Comparison of ENCODE assay signal across 9 cellular contexts in genomic region chr10:92880233-92880861, GRCh38. TPM values are rescaled to one million over a fixed set of nuclear protein-coding genes. Genes with fewer than 3 reads are reported as not detected.
DNase-seq lines count a peak whose midpoint lies in the region; ATAC-seq and TF ChIP-seq lines count a peak whose summit lies in the region.
"Had no signal": no experiment of that assay in that cellular context is flagged by ENCODE, and none has a peak within 500 bp of the region (broad histone marks: within the 10 kb centered on the region; RNA-seq: fewer than 3 reads in every experiment).

No MANE protein-coding gene starts in this region.

- no peak overlapping the region for H3K27ac Mint-ChIP-seq in natural killer cell
- H3K27ac Mint-ChIP-seq in natural killer cell treated with Interleukin-12 subunit alpha and Interleukin-12 subunit beta and Interleukin-15 and Interleukin-18, amount 100 ng/mL, for 72 hours = no peak overlapping the region
- H3K27ac Mint-ChIP-seq: activated naive CD4-positive, alpha-beta T cell treated with anti-CD3 and anti-CD28 coated beads, Interleukin-2, amount 50 U/mL, for 24 hours had no signal

- H3K4me1 ChIP-seq in ascending aorta = no peaks in the 10 kb centered on the region
- peaks cover 0 to 18% (median 5%) of the 10 kb centered on the region in 4 donors for H3K4me1 ChIP-seq in tibial nerve

- H3K27me3 ChIP-seq in ascending aorta = no peaks in the 10 kb centered on the region
- no peaks in the 10 kb centered on the region for H3K27me3 ChIP-seq in tibial nerve

- TF ChIP-seq CTCF in natural killer cell (IDR thresholded peaks at IDR 0.05) (peak; percentile 45), ascending aorta (IDR thresholded peaks at IDR 0.05) (peak; percentile 22 to 60 (median 44)), tibial nerve (IDR thresholded peaks at IDR 0.05) (peak; percentile 28 to 57 (median 43))

- no peaks in the 10 kb centered on the region for H3K36me3 Mint-ChIP-seq in natural killer cell
- no peaks in the 10 kb centered on the region for H3K36me3 Mint-ChIP-seq in natural killer cell treated with Interleukin-12 subunit alpha and Interleukin-12 subunit beta and Interleukin-15 and Interleukin-18, amount 100 ng/mL, for 72 hours
- H3K36me3 Mint-ChIP-seq: activated naive CD4-positive, alpha-beta T cell treated with anti-CD3 and anti-CD28 coated beads, Interleukin-2, amount 50 U/mL, for 24 hours had no signal

- ATAC-seq in natural killer cell (peak in 2 of 3 donors; percentile 34 to 57), HG02840 (IDR thresholded peaks at IDR 0.05; ENCODE audit: low FRiP score, unreplicated experiment) (no peak)
- no peak for ATAC-seq in natural killer cell treated with Interleukin-12 subunit alpha and Interleukin-12 subunit beta and Interleukin-15 and Interleukin-18, amount 100 ng/mL, for 72 hours

- H3K27me3 Mint-ChIP-seq in natural killer cell (ENCODE audit: low read depth in 2 of 2) = no peaks in the 10 kb centered on the region
- no peaks in the 10 kb centered on the region for H3K27me3 Mint-ChIP-seq in natural killer cell treated with Interleukin-12 subunit alpha and Interleukin-12 subunit beta and Interleukin-15 and Interleukin-18, amount 100 ng/mL, for 72 hours
- H3K27me3 Mint-ChIP-seq: activated naive CD4-positive, alpha-beta T cell treated with anti-CD3 and anti-CD28 coated beads, Interleukin-2, amount 50 U/mL, for 24 hours had no signal

- H3K4me3 ChIP-seq in ascending aorta = no peak overlapping the region
- no peak overlapping the region for H3K4me3 ChIP-seq in tibial nerve

- no peak overlapping the region for H3K4me3 Mint-ChIP-seq in natural killer cell
- no peak overlapping the region for H3K4me3 Mint-ChIP-seq in natural killer cell treated with Interleukin-12 subunit alpha and Interleukin-12 subunit beta and Interleukin-15 and Interleukin-18, amount 100 ng/mL, for 72 hours
- H3K4me3 Mint-ChIP-seq: activated naive CD4-positive, alpha-beta T cell treated with anti-CD3 and anti-CD28 coated beads, Interleukin-2, amount 50 U/mL, for 24 hours had no signal

- H3K27ac ChIP-seq in ascending aorta = no peak overlapping the region
- no peak overlapping the region for H3K27ac ChIP-seq in tibial nerve

- H3K36me3 ChIP-seq in ascending aorta = no peaks in the 10 kb centered on the region
- no peaks in the 10 kb centered on the region for H3K36me3 ChIP-seq in tibial nerve

- no peaks in the 10 kb centered on the region for H3K9me3 ChIP-seq in ascending aorta
- no peaks in the 10 kb centered on the region for H3K9me3 ChIP-seq in tibial nerve

- TF ChIP-seq POLR2A in tibial nerve (IDR thresholded peaks at IDR 0.05) = no peak

- TF ChIP-seq EP300 in tibial nerve (IDR thresholded peaks at IDR 0.05) = no peak

- no peaks in the 10 kb centered on the region for H3K9me3 Mint-ChIP-seq in natural killer cell
- H3K9me3 Mint-ChIP-seq in natural killer cell treated with Interleukin-12 subunit alpha and Interleukin-12 subunit beta and Interleukin-15 and Interleukin-18, amount 100 ng/mL, for 72 hours = no peaks in the 10 kb centered on the region
- H3K9me3 Mint-ChIP-seq: activated naive CD4-positive, alpha-beta T cell treated with anti-CD3 and anti-CD28 coated beads, Interleukin-2, amount 50 U/mL, for 24 hours had no signal

- intact Hi-C loops in natural killer cell (cut with micrococcal nuclease) (loop anchor here (1.0 kb wide), 1 partner anchor 363 kb away; no protein-coding TSS in a partner anchor), ascending aorta (cut with DNase I) (loop anchor here (1.0 to 10.0 kb wide), 2 partner anchors 37 to 366 kb away; no protein-coding TSS in a partner anchor)

- DNase-seq in natural killer cell (no peak), NCI-H2171 (lab: John Stamatoyannopoulos, UW) (peak; percentile 11), ascending aorta (ENCODE audit: low spot score in 2 of 2) (no peak), inferior parietal cortex (ENCODE audit: extremely low spot score) (peak; percentile 85), tibial nerve (ENCODE audit: low spot score in 2 of 2) (peak in 1 of 2 donors; percentile 51), HK-2 (ENCODE audit: unreplicated experiment) (no peak)
- DNase-seq in natural killer cell treated with Interleukin-12 subunit alpha and Interleukin-12 subunit beta and Interleukin-15 and Interleukin-18, amount 100 ng/mL, for 72 hours (ENCODE audit: low spot score) = no peak

- WGBS in tibial nerve, 2 donors = 22 to 25% methylated on average over 4 of the region's 4 CpGs

- H3K4me1 Mint-ChIP-seq in natural killer cell = peaks cover 23% of the 10 kb centered on the region in 2 donors
- H3K4me1 Mint-ChIP-seq in natural killer cell treated with Interleukin-12 subunit alpha and Interleukin-12 subunit beta and Interleukin-15 and Interleukin-18, amount 100 ng/mL, for 72 hours (ENCODE audit: low read depth in 2 of 2) = peaks cover 14 to 22% of the 10 kb centered on the region in 2 donors

RNA-seq across cellular contexts. Expression of gene EXOC6, which starts 32.0 kb away (rescaled TPM):
- total RNA-seq in natural killer cell (10 to 100 TPM; 12.1 to 18.2 (median 16.1) TPM), ascending aorta (12.2 TPM), tibial nerve (10 to 100 TPM in 3 of 4 donors, 1 to 10 TPM in 1; 5.9 to 16.6 (median 11.2) TPM)
- 10 to 100 TPM in 1 of 2 donors, 1 to 10 TPM in 1; 9.7 to 14.7 TPM for total RNA-seq in natural killer cell treated with Interleukin-12 subunit alpha and Interleukin-12 subunit beta and Interleukin-15 and Interleukin-18, amount 100 ng/mL, for 72 hours

Comparison
In these comparisons a context has a peak if more than half of its experiments do, and no peak if none do; other contexts are left out.
1. ATAC-seq: peak in natural killer cell (2 of 3); none in natural killer cell treated with Interleukin-12 subunit alpha and Interleukin-12 subunit beta and Interleukin-15 and Interleukin-18, amount 100 ng/mL, for 72 hours (0 of 2) and HG02840 (single experiment).
2. DNase-seq: peak in NCI-H2171 (single experiment) and inferior parietal cortex (single experiment); none in natural killer cell (single experiment), natural killer cell treated with Interleukin-12 subunit alpha and Interleukin-12 subunit beta and Interleukin-15 and Interleukin-18, amount 100 ng/mL, for 72 hours (single experiment), ascending aorta (0 of 2) and HK-2 (single experiment).
3. Peak in every context shown above with its lines, with median percentiles within 50 percentile points of each other: CTCF ChIP-seq.